36 cellular contexts compared by ENCODE assay signal in the genomic region with DNA sequence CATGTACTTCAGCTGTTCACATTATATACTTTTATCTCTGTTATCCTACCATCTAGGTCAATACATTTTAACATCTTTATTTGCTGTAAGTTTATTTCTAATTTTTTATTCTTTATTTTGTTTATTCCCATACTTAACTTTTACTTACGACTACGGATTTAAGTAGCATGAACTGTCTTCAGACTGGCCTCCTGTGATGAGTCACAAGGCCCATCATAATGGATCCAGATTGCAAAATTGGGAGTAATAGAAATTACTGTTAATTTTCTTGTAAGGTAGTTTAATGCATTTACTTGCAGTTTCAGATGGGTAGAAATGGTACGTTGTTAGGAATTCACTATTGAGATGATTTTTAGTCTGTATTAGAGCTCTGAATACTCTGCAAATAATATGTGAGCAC. TPM values are rescaled to one million over a fixed set of nuclear protein-coding genes. Genes with fewer than 3 reads are reported as not detected.
"Had no signal": no experiment of that assay in that cellular context is flagged by ENCODE, and none has a peak within 500 bp of the region (broad histone marks: within the 10 kb centered on the region; RNA-seq: fewer than 3 reads in every experiment).

No MANE protein-coding gene starts in this region.

- FAIRE-seq: bronchial epithelial cell had no signal

- H3K27ac Mint-ChIP-seq: activated B cell treated with CpG ODN at 0.5 μM for 24 hours; activated CD4-positive, alpha-beta memory T cell treated with anti-CD3 and anti-CD28 coated beads for 36 hours; activated naive CD4-positive, alpha-beta T cell treated with anti-CD3 and anti-CD28 coated beads for 36 hours; activated naive CD8-positive, alpha-beta T cell; activated naive CD8-positive, alpha-beta T cell treated with anti-CD3 and anti-CD28 coated beads, Interleukin-2, amount 50 U/mL, for 24 hours; activated T-helper 1 cell treated with anti-CD3 and anti-CD28 coated beads, Interleukin-12 subunit alpha, Interleukin-12 subunit beta, Interleukin-2, Interleukin-4 antibody, amounts not matched to agents 30 ng/mL and 10 ng/mL and 1 ng/mL, durations not matched to agents 14 hours and 24 hours and 36 hours; brain; T-cell had no signal

- H3K27me3 ChIP-seq: Peyer's patch had no signal

- H3K4me3 ChIP-seq: Peyer's patch had no signal

- H3K9me3 Mint-ChIP-seq: activated B cell treated with CpG ODN at 0.5 μM for 24 hours; activated CD4-positive, alpha-beta memory T cell treated with anti-CD3 and anti-CD28 coated beads for 36 hours; activated naive CD4-positive, alpha-beta T cell treated with anti-CD3 and anti-CD28 coated beads for 36 hours; activated naive CD8-positive, alpha-beta T cell treated with anti-CD3 and anti-CD28 coated beads, Interleukin-2, amount 50 U/mL, for 24 hours; activated T-cell treated with anti-CD3 and anti-CD28 coated beads, Interleukin-2, amount 50 U/mL, for 4 hours; activated T-helper 1 cell treated with anti-CD3 and anti-CD28 coated beads, Interleukin-12 subunit alpha, Interleukin-12 subunit beta, Interleukin-2, Interleukin-4 antibody, amounts not matched to agents 30 ng/mL and 10 ng/mL and 1 ng/mL, durations not matched to agents 14 hours and 24 hours and 36 hours; brain; T-cell had no signal

- H3K36me3 ChIP-seq: Peyer's patch had no signal

- H3K4me3 Mint-ChIP-seq: activated B cell treated with CpG ODN at 0.5 μM for 24 hours; activated CD4-positive, alpha-beta memory T cell treated with anti-CD3 and anti-CD28 coated beads for 36 hours; activated naive CD4-positive, alpha-beta T cell treated with anti-CD3 and anti-CD28 coated beads for 36 hours; activated naive CD8-positive, alpha-beta T cell; activated naive CD8-positive, alpha-beta T cell treated with anti-CD3 and anti-CD28 coated beads, Interleukin-2, amount 50 U/mL, for 24 hours; activated T-cell treated with anti-CD3 and anti-CD28 coated beads, Interleukin-2, amount 50 U/mL, for 4 hours; activated T-helper 1 cell treated with anti-CD3 and anti-CD28 coated beads, Interleukin-12 subunit alpha, Interleukin-12 subunit beta, Interleukin-2, Interleukin-4 antibody, amounts not matched to agents 30 ng/mL and 10 ng/mL and 1 ng/mL, durations not matched to agents 14 hours and 24 hours and 36 hours; brain; T-cell had no signal

- H3K4me1 Mint-ChIP-seq: activated B cell treated with CpG ODN at 0.5 μM for 24 hours, brain had no signal

- H3K27me3 Mint-ChIP-seq: activated CD4-positive, alpha-beta memory T cell treated with anti-CD3 and anti-CD28 coated beads for 36 hours; activated naive CD8-positive, alpha-beta T cell; activated naive CD8-positive, alpha-beta T cell treated with anti-CD3 and anti-CD28 coated beads, Interleukin-2, amount 50 U/mL, for 24 hours; T-cell had no signal

- H3K27ac ChIP-seq: Peyer's patch, VCaP had no signal

- H3K4me1 ChIP-seq: Peyer's patch had no signal

- DNase-seq: activated B cell treated with CpG ODN at 0.5 μM for 24 hours; activated CD4-positive, alpha-beta memory T cell treated with anti-CD3 and anti-CD28 coated beads for 36 hours; activated CD4-positive, alpha-beta T cell treated with anti-CD3 and anti-CD28 coated beads for 4 hours; activated CD4-positive, alpha-beta T cell treated with anti-CD3 and anti-CD28 coated beads, Interleukin-2, amount 50 U/mL, for 1 hour; activated CD4-positive, CD25-positive, alpha-beta regulatory T cell treated with anti-CD3 and anti-CD28 coated beads, Interleukin-2, amount 50 U/mL, for 72 hours; activated CD8-positive, alpha-beta memory T cell treated with anti-CD3 and anti-CD28 coated beads, Interleukin-2, amount 50 U/mL, for 4 hours; activated gamma-delta T cell treated with Interleukin-2 at 50 U/mL for 16 hours; activated naive CD4-positive, alpha-beta T cell treated with anti-CD3 and anti-CD28 coated beads for 36 hours; activated naive CD8-positive, alpha-beta T cell treated with anti-CD3 and anti-CD28 coated beads, Interleukin-2, amount 50 U/mL, for 24 hours; activated T-cell treated with anti-CD3 and anti-CD28 coated beads for 4 hours; activated T-cell treated with anti-CD3 and anti-CD28 coated beads, Interleukin-2, amount 50 U/mL, for 4 hours; anterior cingulate cortex; caudate nucleus; cerebellar nuclear complex; Karpas-422; KBM-7; NCI-H1105; NCI-H1417 treated with DMSO at 0.1 percent for 48 hours; NCI-H1694; NCI-H2029; NCI-H345; NCI-H524 treated with DMSO at 0.1 percent for 48 hours; NK-92 treated with Interleukin-12 subunit alpha and Interleukin-12 subunit beta, amount 100 ng/mL, for 24 hours; PC-3; Peyer's patch; RPMI8226; SIG-M5; T-cell; T-helper 2 cell; T-helper 9 cell had no signal

- H3K9me3 ChIP-seq: Peyer's patch had no signal

- H3K36me3 Mint-ChIP-seq: activated CD4-positive, alpha-beta memory T cell treated with anti-CD3 and anti-CD28 coated beads for 36 hours; activated naive CD8-positive, alpha-beta T cell; brain; T-cell had no signal

- ATAC-seq: activated naive CD8-positive, alpha-beta T cell treated with anti-CD3 and anti-CD28 coated beads, Interleukin-2, amount 50 U/mL, for 24 hours; activated T-cell treated with anti-CD3 and anti-CD28 coated beads, Interleukin-2, amount 50 U/mL, for 4 hours; PC-3; SK-N-SH treated with all-trans-retinoic acid at 6 μM for 48 hours; T-cell had no signal

RNA-seq across cellular contexts. Expression of a gene that starts 45.9 kb away (rescaled TPM):
- total RNA-seq: activated B cell treated with CpG ODN at 0.5 μM for 24 hours had no signal
